ENCODE assay signal across 28 cellular contexts in genomic region chr2:239140346-239141020, GRCh38.
"Had no signal": no experiment of that assay in that cellular context is flagged by ENCODE, and none has a peak within 500 bp of the region (broad histone marks: within the 10 kb centered on the region; RNA-seq: fewer than 3 reads in every experiment).

No MANE protein-coding gene starts in this region.

- H3K9me3 Mint-ChIP-seq: activated CD4-positive, alpha-beta T cell treated with anti-CD3 and anti-CD28 coated beads, Interleukin-2, amount 10 ng/mL, durations not matched to agents 24 days and 14 days; activated T-helper 1 cell treated with anti-CD3 and anti-CD28 coated beads, Interleukin-12 subunit alpha, Interleukin-12 subunit beta, Interleukin-2, Interleukin-4 antibody, amounts not matched to agents 30 ng/mL and 10 ng/mL and 1 ng/mL, durations not matched to agents 14 hours and 24 hours and 36 hours; effector memory CD8-positive, alpha-beta T cell; mesothelial cell of epicardium; nephron progenitor cell had no signal

- DNase-seq: activated CD4-positive, alpha-beta memory T cell treated with anti-CD3 and anti-CD28 coated beads for 36 hours; activated CD4-positive, alpha-beta T cell treated with anti-CD3 and anti-CD28 coated beads, Interleukin-2, amount 10 ng/mL, durations not matched to agents 24 days and 14 days; activated CD4-positive, CD25-positive, alpha-beta regulatory T cell treated with anti-CD3 and anti-CD28 coated beads, Interleukin-2, amount 50 U/mL, for 72 hours; activated CD8-positive, alpha-beta memory T cell treated with anti-CD3 and anti-CD28 coated beads, Interleukin-2, amount 50 U/mL, for 4 hours; activated effector memory CD4-positive, alpha-beta T cell treated with anti-CD3 and anti-CD28 coated beads, Interleukin-2, amount 50 U/mL, for 16 hours; activated naive CD4-positive, alpha-beta T cell treated with anti-CD3 and anti-CD28 coated beads, Interleukin-2, amount 50 U/mL, for 16 hours; activated T-cell treated with anti-CD3 and anti-CD28 coated beads, Interleukin-2, amount 50 U/mL, for 1 hour; amniotic stem cell; effector memory CD8-positive, alpha-beta T cell; left cardiac atrium; naive B cell; nephron progenitor cell; stimulated activated CD4-positive, alpha-beta T cell treated with anti-CD3 and anti-CD28 coated beads, Interleukin-1b, Interleukin-23, amount 100 ng/mL, for 48 hours; stimulated activated CD4-positive, alpha-beta T cell treated with anti-CD3 and anti-CD28 coated beads, Interleukin-4, amount 100 ng/mL, for 4 hours; stimulated activated CD8-positive, alpha-beta memory T cell treated with anti-CD3 and anti-CD28 coated beads, Interleukin-4, amount 100 ng/mL, for 48 hours; stimulated activated naive CD8-positive, alpha-beta T cell treated with anti-CD3 and anti-CD28 coated beads, Interleukin-15, amount 100 ng/mL, for 72 hours; T-helper 17 cell; T1000; tibial artery; upper lobe of right lung had no signal

- H3K4me1 ChIP-seq: pancreas, psoas muscle, tibial artery, upper lobe of right lung had no signal

- H3K9me3 ChIP-seq: neutrophil, pancreas, psoas muscle, tibial artery, upper lobe of right lung had no signal

- H3K27ac ChIP-seq: coronary artery, neutrophil, pancreas, psoas muscle, tibial artery, upper lobe of right lung had no signal

- ATAC-seq: effector memory CD8-positive, alpha-beta T cell; left cardiac atrium; pancreas; psoas muscle; stimulated activated memory B cell treated with anti-CD40 and anti-IgM and Interleukin-4, amounts not matched to agents 10 μg/mL and 1 μg/mL and 100 μg/mL, for 72 hours; stimulated activated naive CD8-positive, alpha-beta T cell treated with anti-CD3 and anti-CD28 coated beads, Interleukin-15, amount 100 ng/mL, for 72 hours; T-helper 17 cell; upper lobe of right lung had no signal

- H3K4me3 ChIP-seq: coronary artery, pancreas, psoas muscle, smooth muscle cell, tibial artery, upper lobe of right lung had no signal

- H3K27me3 ChIP-seq: neutrophil, pancreas, tibial artery, upper lobe of right lung had no signal

- H3K4me3 Mint-ChIP-seq: activated CD4-positive, alpha-beta memory T cell treated with anti-CD3 and anti-CD28 coated beads for 36 hours; activated CD4-positive, alpha-beta T cell treated with anti-CD3 and anti-CD28 coated beads, Interleukin-2, amount 10 ng/mL, durations not matched to agents 24 days and 14 days; activated T-helper 1 cell treated with anti-CD3 and anti-CD28 coated beads, Interleukin-12 subunit alpha, Interleukin-12 subunit beta, Interleukin-2, Interleukin-4 antibody, amounts not matched to agents 30 ng/mL and 10 ng/mL and 1 ng/mL, durations not matched to agents 14 hours and 24 hours and 36 hours; effector memory CD8-positive, alpha-beta T cell; mesothelial cell of epicardium; naive B cell; nephron progenitor cell; stimulated activated memory B cell treated with anti-CD40 and anti-IgM and Interleukin-4, amounts not matched to agents 10 μg/mL and 1 μg/mL and 100 μg/mL, for 72 hours; stimulated activated naive CD8-positive, alpha-beta T cell treated with anti-CD3 and anti-CD28 coated beads, Interleukin-15, amount 100 ng/mL, for 72 hours; T-helper 17 cell had no signal

- H3K4me1 Mint-ChIP-seq: activated CD4-positive, alpha-beta T cell treated with anti-CD3 and anti-CD28 coated beads, Interleukin-2, amount 10 ng/mL, durations not matched to agents 24 days and 14 days; mesothelial cell of epicardium; naive B cell; stimulated activated memory B cell treated with anti-CD40 and anti-IgM and Interleukin-4, amounts not matched to agents 10 μg/mL and 1 μg/mL and 100 μg/mL, for 72 hours had no signal

- H3K27ac Mint-ChIP-seq: activated CD4-positive, alpha-beta memory T cell treated with anti-CD3 and anti-CD28 coated beads for 36 hours; activated CD4-positive, alpha-beta T cell treated with anti-CD3 and anti-CD28 coated beads, Interleukin-2, amount 10 ng/mL, durations not matched to agents 24 days and 14 days; activated T-helper 1 cell treated with anti-CD3 and anti-CD28 coated beads, Interleukin-12 subunit alpha, Interleukin-12 subunit beta, Interleukin-2, Interleukin-4 antibody, amounts not matched to agents 30 ng/mL and 10 ng/mL and 1 ng/mL, durations not matched to agents 14 hours and 24 hours and 36 hours; effector memory CD8-positive, alpha-beta T cell; mesothelial cell of epicardium; naive B cell; nephron progenitor cell; stimulated activated memory B cell treated with anti-CD40 and anti-IgM and Interleukin-4, amounts not matched to agents 10 μg/mL and 1 μg/mL and 100 μg/mL, for 72 hours had no signal

- H3K27me3 Mint-ChIP-seq: activated CD4-positive, alpha-beta memory T cell treated with anti-CD3 and anti-CD28 coated beads for 36 hours; activated CD4-positive, alpha-beta T cell treated with anti-CD3 and anti-CD28 coated beads, Interleukin-2, amount 10 ng/mL, durations not matched to agents 24 days and 14 days; effector memory CD8-positive, alpha-beta T cell; naive B cell; stimulated activated memory B cell treated with anti-CD40 and anti-IgM and Interleukin-4, amounts not matched to agents 10 μg/mL and 1 μg/mL and 100 μg/mL, for 72 hours; stimulated activated naive CD8-positive, alpha-beta T cell treated with anti-CD3 and anti-CD28 coated beads, Interleukin-15, amount 100 ng/mL, for 72 hours; T-helper 17 cell had no signal
